8 cellular contexts compared by ENCODE assay signal in genomic region chr9:35079426-35080341, GRCh38. TPM values are rescaled to one million over a fixed set of nuclear protein-coding genes. Genes with fewer than 3 reads are reported as not detected.
DNase-seq lines count a peak whose midpoint lies in the region; ATAC-seq and TF ChIP-seq lines count a peak whose summit lies in the region.

Gene FANCG, minus strand, starts transcription at chr9:35079942. Its CDS starts 418 bp downstream, at chr9:35079524.

- TF ChIP-seq CTCF in transverse colon (IDR thresholded peaks at IDR 0.05): no peak

- H3K18ac ChIP-seq in trophoblast cell (ENCODE audit: low read length): peak within 1 kb of the TSS; percentile 73

- H2BK12ac ChIP-seq in trophoblast cell (ENCODE audit: low read length): no peak within 1 kb of the TSS

- H4K12ac ChIP-seq in trophoblast cell (ENCODE audit: low read depth, low read length): peak within 1 kb of the TSS; percentile 60

- H2AK5ac ChIP-seq in trophoblast cell (ENCODE audit: low read length): peak within 1 kb of the TSS; percentile 32

- peak within 1 kb of the TSS; percentile 63 for H4K8ac ChIP-seq in trophoblast cell (ENCODE audit: low read depth, low read length)

- no peaks in the 10 kb centered on the region for H3K9me3 ChIP-seq in trophoblast cell (ENCODE audit: insufficient read depth, low read depth, low read length)
- H3K9me3 ChIP-seq in transverse colon: no peaks in the 10 kb centered on the region

- DNase-seq in NCI-H1105 treated with DMSO at 0.1 percent for 48 hours (lab: John Stamatoyannopoulos, UW): peak; percentile 92
- DNase-seq in SW 1271 (lab: John Stamatoyannopoulos, UW): peak; percentile 55 to 81
- DNase-seq in activated naive CD8-positive, alpha-beta T cell treated with anti-CD3 and anti-CD28 coated beads, Interleukin-2, amount 50 U/mL, for 24 hours: peak; percentile 85
- peak; percentile 97 for DNase-seq in cardiac septum (ENCODE audit: low spot score)
- peak; percentile 84 to 90 for DNase-seq in trophoblast cell
- DNase-seq in transverse colon: peak; percentile 93

- no peak for TF ChIP-seq EP300 in transverse colon (IDR thresholded peaks at IDR 0.05; ENCODE audit: low read depth)

- H3K4me3 Mint-ChIP-seq in activated naive CD8-positive, alpha-beta T cell treated with anti-CD3 and anti-CD28 coated beads, Interleukin-2, amount 50 U/mL, for 24 hours: peak within 1 kb of the TSS; percentile 83

- intact Hi-C loops in cardiac septum (cut with DNase I): loop anchor here (2.0 to 10.0 kb wide), 2 partner anchors 17 to 525 kb away; partner anchors contain the start of genes PIGO and TESK1
- intact Hi-C loops in transverse colon (cut with DNase I; ENCODE audit: low total_unique reads): loop anchor here (10.0 kb wide), 1 partner anchor 425 kb away; the partner anchor contains the start of gene IL11RA

- H3K4me1 ChIP-seq in trophoblast cell (ENCODE audit: control insufficient read depth in 1 of 2, insufficient read depth in 2 of 2, low read length in 2 of 2) (peaks cover 10 to 13% of the 10 kb centered on the region in 2 experiments), transverse colon (peaks cover 5 to 21% (median 15%) of the 10 kb centered on the region in 4 donors)

- H3K4ac ChIP-seq in trophoblast cell (ENCODE audit: low read depth, low read length): peak within 1 kb of the TSS; percentile 72

- H2BK5ac ChIP-seq in trophoblast cell (ENCODE audit: low read depth, low read length, poor library complexity): peak within 1 kb of the TSS; percentile 78

- ATAC-seq in HG02623 (IDR thresholded peaks at IDR 0.05; ENCODE audit: unreplicated experiment): peak; percentile 92
- ATAC-seq in activated naive CD8-positive, alpha-beta T cell treated with anti-CD3 and anti-CD28 coated beads, Interleukin-2, amount 50 U/mL, for 24 hours: peak; percentile 92

- no peak within 1 kb of the TSS for H3K23ac ChIP-seq in trophoblast cell (ENCODE audit: low read length)

- peak within 1 kb of the TSS; percentile 82 for H2AFZ ChIP-seq in trophoblast cell (ENCODE audit: insufficient read depth, low read length, poor library complexity)

- WGBS in trophoblast cell (ENCODE audit: extremely low coverage, insufficient coverage, insufficient read length): no CpG with 5 or more reads among the region's 67 CpGs
- 1% methylated on average over 46 of the region's 67 CpGs; no CpG with 5 or more reads in 1 of the 2 donors for WGBS in transverse colon (ENCODE audit: low coverage in 1 of 2), 2 donors

- H2BK120ac ChIP-seq in trophoblast cell (ENCODE audit: insufficient read depth, low read length, poor library complexity): peak within 1 kb of the TSS; percentile 67

- peaks cover 9% of the 10 kb centered on the region for H3K79me2 ChIP-seq in trophoblast cell (ENCODE audit: control insufficient read depth, insufficient read depth, low read length, poor library complexity)

- TF ChIP-seq POLR2A in GM10847 (IDR thresholded peaks at IDR 0.05; ENCODE audit: extremely low read depth, insufficient read length): peak; percentile 50
- TF ChIP-seq POLR2A in transverse colon (IDR thresholded peaks at IDR 0.05): peak; percentile 42

- H3K9me3 Mint-ChIP-seq in activated naive CD8-positive, alpha-beta T cell treated with anti-CD3 and anti-CD28 coated beads, Interleukin-2, amount 50 U/mL, for 24 hours: no peaks in the 10 kb centered on the region

- H3K9ac ChIP-seq in trophoblast cell (ENCODE audit: low read length): peak within 1 kb of the TSS; percentile 85

- in situ Hi-C loops in transverse colon (cut with MboI; ENCODE audit: low pct_ligation_motif_present in 1 of 4, low pct_unique_long_range_greater_than_20kb in 1 of 4, low sequenced_read_pairs in 3 of 4): no loop called here

- peak within 1 kb of the TSS; percentile 77 for H3K27ac ChIP-seq in trophoblast cell (ENCODE audit: low read depth, low read length)
- H3K27ac ChIP-seq in transverse colon: peak within 1 kb of the TSS; percentile 66 to 84 (median 79)

- H3K79me1 ChIP-seq in trophoblast cell (ENCODE audit: low read length): peaks cover 8% of the 10 kb centered on the region

- H3K4me1 Mint-ChIP-seq in activated naive CD8-positive, alpha-beta T cell treated with anti-CD3 and anti-CD28 coated beads, Interleukin-2, amount 50 U/mL, for 24 hours: peaks cover 27% of the 10 kb centered on the region

- H3K4me3 ChIP-seq in trophoblast cell (ENCODE audit: low read depth, low read length): peak within 1 kb of the TSS; percentile 84
- H3K4me3 ChIP-seq in transverse colon: peak within 1 kb of the TSS; percentile 62 to 86 (median 70)

- H4K91ac ChIP-seq in trophoblast cell (ENCODE audit: low read depth, low read length): peak within 1 kb of the TSS; percentile 53

- H3K27me3 ChIP-seq in trophoblast cell (ENCODE audit: insufficient read depth, low read length) (no peaks in the 10 kb centered on the region), transverse colon (no peaks in the 10 kb centered on the region)

- H3K4me2 ChIP-seq in trophoblast cell (ENCODE audit: low read length): peak within 1 kb of the TSS; percentile 85

- peaks cover 23 to 26% of the 10 kb centered on the region in 2 experiments for H3K36me3 ChIP-seq in trophoblast cell (ENCODE audit: control insufficient read depth in 1 of 2, insufficient read depth in 2 of 2, low read length in 2 of 2)
- no peaks in the 10 kb centered on the region for H3K36me3 ChIP-seq in transverse colon

- peak within 1 kb of the TSS; percentile 92 for H3K27ac Mint-ChIP-seq in activated naive CD8-positive, alpha-beta T cell treated with anti-CD3 and anti-CD28 coated beads, Interleukin-2, amount 50 U/mL, for 24 hours

- H3K27me3 Mint-ChIP-seq in activated naive CD8-positive, alpha-beta T cell treated with anti-CD3 and anti-CD28 coated beads, Interleukin-2, amount 50 U/mL, for 24 hours: no peaks in the 10 kb centered on the region

- H3K14ac ChIP-seq in trophoblast cell (ENCODE audit: low read length): peak within 1 kb of the TSS; percentile 76

- H3K36me3 Mint-ChIP-seq in activated naive CD8-positive, alpha-beta T cell treated with anti-CD3 and anti-CD28 coated beads, Interleukin-2, amount 50 U/mL, for 24 hours (ENCODE audit: low read depth): peaks cover 21% of the 10 kb centered on the region

RNA-seq across cellular contexts. Expression of gene FANCG, which starts in this region (rescaled TPM):
- 5.6 TPM for total RNA-seq in cardiac septum
- polyA plus RNA-seq in trophoblast cell (2013): 31.6 and 33.8 TPM in 2 replicates
- 10 to 100 TPM in 3 of 4 donors, 1 to 10 TPM in 1; 6.6 to 90.0 (median 51.6) TPM for total RNA-seq in transverse colon

Comparison
In these comparisons a context has a peak if more than half of its experiments do, and no peak if none do; other contexts are left out.
1. Peak in every context shown above with its lines: DNase-seq, ATAC-seq, H3K4me3 ChIP-seq and H3K27ac ChIP-seq.